2 cellular contexts compared by ENCODE assay signal in the genomic region with DNA sequence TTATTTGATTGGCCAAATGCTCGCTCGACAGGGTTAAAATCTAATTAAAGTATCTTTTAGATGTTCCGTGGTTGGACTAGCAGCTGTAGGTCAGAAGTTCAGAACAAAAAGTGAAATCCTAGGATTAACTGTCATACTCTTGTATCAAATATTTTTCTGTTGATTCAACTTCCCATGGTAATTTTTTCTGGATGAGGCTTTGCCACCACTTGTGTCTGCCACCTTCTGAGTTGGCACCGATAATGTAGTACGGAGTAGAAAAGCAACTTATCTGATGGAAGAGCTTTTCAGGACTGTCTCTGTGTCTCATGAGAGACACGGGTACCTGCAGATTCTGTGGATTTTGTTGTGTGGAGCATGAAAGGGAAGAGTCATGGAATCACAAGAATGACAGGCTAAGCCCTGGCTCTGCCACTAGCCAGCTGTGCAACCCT.
TF ChIP-seq lines count a peak whose summit lies in the region.

No MANE protein-coding gene starts in this region.

TF ChIP-seq in liver, 16 proteins besides CTCF, POLR2A, EP300 and RAD21 (continued from another document):
- TF ChIP-seq SP1 (IDR thresholded peaks at IDR 0.05) (peak; percentile 15), NR2F2 (IDR thresholded peaks at IDR 0.05) (peak; percentile 92), RXRA (IDR thresholded peaks at IDR 0.05) (peak in 1 of 2 donors; percentile 15)
TF ChIP-seq in liver: peak in this region for 3.

TF ChIP-seq in HepG2, 621 proteins besides CTCF, POLR2A, EP300 and RAD21:
- TF ChIP-seq ESRRA (CRISPR knock-in tag; IDR thresholded peaks at IDR 0.05; ENCODE audit: low read depth) = no peak
- TF ChIP-seq, protein P1, sequence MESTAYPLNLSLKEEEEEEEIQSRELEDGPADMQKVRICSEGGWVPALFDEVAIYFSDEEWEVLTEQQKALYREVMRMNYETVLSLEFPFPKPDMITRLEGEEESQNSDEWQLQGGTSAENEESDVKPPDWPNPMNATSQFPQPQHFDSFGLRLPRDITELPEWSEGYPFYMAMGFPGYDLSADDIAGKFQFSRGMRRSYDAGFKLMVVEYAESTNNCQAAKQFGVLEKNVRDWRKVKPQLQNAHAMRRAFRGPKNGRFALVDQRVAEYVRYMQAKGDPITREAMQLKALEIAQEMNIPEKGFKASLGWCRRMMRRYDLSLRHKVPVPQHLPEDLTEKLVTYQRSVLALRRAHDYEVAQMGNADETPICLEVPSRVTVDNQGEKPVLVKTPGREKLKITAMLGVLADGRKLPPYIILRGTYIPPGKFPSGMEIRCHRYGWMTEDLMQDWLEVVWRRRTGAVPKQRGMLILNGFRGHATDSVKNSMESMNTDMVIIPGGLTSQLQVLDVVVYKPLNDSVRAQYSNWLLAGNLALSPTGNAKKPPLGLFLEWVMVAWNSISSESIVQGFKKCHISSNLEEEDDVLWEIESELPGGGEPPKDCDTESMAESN (CRISPR knock-in tag; conservative IDR thresholded peaks at IDR 0.05) = no peak
- no peak for TF ChIP-seq KDM1A (CRISPR knock-in tag; IDR thresholded peaks at IDR 0.05)
- no peak for TF ChIP-seq REPIN1 (CRISPR knock-in tag; IDR thresholded peaks at IDR 0.05; ENCODE audit: borderline replicate concordance, low read depth)
- TF ChIP-seq ZNF816 (CRISPR knock-in tag; IDR thresholded peaks at IDR 0.05; ENCODE audit: borderline replicate concordance) = no peak
- no peak for TF ChIP-seq ZSCAN21 (CRISPR knock-in tag; IDR thresholded peaks at IDR 0.05; ENCODE audit: borderline replicate concordance)
- no peak for TF ChIP-seq ZNF383 (CRISPR knock-in tag; IDR thresholded peaks at IDR 0.05; ENCODE audit: borderline replicate concordance)
- TF ChIP-seq NFYB (CRISPR knock-in tag; IDR thresholded peaks at IDR 0.05) = no peak
- TF ChIP-seq ZFP36 (IDR thresholded peaks at IDR 0.05; ENCODE audit: borderline replicate concordance, low read depth, low read length, partially characterized antibody) = no peak
- no peak for TF ChIP-seq ZNF841 (CRISPR knock-in tag; IDR thresholded peaks at IDR 0.05; ENCODE audit: borderline replicate concordance)
- TF ChIP-seq NR2F2 (IDR thresholded peaks at IDR 0.05; ENCODE audit: borderline replicate concordance, low read depth) = no peak
- no peak for TF ChIP-seq HNRNPK (IDR thresholded peaks at IDR 0.05; ENCODE audit: low read depth, low read length, poor library complexity, severe bottlenecking)
- TF ChIP-seq, protein P2, sequence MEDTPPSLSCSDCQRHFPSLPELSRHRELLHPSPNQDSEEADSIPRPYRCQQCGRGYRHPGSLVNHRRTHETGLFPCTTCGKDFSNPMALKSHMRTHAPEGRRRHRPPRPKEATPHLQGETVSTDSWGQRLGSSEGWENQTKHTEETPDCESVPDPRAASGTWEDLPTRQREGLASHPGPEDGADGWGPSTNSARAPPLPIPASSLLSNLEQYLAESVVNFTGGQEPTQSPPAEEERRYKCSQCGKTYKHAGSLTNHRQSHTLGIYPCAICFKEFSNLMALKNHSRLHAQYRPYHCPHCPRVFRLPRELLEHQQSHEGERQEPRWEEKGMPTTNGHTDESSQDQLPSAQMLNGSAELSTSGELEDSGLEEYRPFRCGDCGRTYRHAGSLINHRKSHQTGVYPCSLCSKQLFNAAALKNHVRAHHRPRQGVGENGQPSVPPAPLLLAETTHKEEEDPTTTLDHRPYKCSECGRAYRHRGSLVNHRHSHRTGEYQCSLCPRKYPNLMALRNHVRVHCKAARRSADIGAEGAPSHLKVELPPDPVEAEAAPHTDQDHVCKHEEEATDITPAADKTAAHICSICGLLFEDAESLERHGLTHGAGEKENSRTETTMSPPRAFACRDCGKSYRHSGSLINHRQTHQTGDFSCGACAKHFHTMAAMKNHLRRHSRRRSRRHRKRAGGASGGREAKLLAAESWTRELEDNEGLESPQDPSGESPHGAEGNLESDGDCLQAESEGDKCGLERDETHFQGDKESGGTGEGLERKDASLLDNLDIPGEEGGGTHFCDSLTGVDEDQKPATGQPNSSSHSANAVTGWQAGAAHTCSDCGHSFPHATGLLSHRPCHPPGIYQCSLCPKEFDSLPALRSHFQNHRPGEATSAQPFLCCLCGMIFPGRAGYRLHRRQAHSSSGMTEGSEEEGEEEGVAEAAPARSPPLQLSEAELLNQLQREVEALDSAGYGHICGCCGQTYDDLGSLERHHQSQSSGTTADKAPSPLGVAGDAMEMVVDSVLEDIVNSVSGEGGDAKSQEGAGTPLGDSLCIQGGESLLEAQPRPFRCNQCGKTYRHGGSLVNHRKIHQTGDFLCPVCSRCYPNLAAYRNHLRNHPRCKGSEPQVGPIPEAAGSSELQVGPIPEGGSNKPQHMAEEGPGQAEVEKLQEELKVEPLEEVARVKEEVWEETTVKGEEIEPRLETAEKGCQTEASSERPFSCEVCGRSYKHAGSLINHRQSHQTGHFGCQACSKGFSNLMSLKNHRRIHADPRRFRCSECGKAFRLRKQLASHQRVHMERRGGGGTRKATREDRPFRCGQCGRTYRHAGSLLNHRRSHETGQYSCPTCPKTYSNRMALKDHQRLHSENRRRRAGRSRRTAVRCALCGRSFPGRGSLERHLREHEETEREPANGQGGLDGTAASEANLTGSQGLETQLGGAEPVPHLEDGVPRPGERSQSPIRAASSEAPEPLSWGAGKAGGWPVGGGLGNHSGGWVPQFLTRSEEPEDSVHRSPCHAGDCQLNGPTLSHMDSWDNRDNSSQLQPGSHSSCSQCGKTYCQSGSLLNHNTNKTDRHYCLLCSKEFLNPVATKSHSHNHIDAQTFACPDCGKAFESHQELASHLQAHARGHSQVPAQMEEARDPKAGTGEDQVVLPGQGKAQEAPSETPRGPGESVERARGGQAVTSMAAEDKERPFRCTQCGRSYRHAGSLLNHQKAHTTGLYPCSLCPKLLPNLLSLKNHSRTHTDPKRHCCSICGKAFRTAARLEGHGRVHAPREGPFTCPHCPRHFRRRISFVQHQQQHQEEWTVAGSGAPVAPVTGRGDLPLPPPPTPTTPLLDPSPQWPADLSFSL (CRISPR knock-in tag; IDR thresholded peaks at IDR 0.05) = no peak
